In the genomic region with DNA sequence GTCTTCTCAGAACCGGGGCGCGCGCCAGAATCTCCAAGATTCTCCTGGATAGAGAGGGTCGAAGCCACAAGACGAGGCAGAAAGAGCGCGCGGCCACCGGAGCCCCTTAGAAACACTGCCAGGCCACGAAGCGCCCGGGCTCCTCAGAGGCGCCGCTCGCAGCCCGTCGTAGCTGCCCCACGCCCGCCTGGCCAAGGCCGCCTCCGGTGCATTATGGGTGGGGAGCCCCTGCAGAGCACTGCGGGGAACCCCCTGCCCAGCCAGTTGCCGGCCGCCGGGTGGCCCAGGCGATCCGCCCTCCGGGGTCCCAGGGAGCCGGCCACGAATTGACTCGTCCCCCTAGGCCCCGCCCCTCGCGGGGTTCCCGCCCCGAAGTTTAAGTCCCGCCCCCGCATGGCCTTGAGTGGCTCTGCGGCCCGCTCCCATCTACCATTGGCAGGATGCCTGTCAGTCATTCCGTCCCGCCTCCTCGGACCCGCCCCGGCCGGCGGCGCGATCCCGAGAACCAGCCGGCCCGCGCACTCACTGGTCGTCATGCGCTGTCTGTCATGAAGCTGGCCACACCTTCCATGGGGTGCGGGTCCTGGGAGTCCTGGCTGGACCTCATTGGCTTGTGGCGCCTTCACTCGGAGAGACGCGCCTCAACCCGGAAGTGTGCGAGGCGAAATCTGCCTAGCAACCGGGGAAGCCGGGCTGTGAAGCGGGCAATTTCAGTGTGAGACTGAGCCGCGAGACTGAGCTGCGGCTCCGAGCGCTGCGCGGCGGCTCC, we compare ENCODE assay signal across 1 cellular context.
TF ChIP-seq lines count a peak whose summit lies in the region.

No MANE protein-coding gene starts in this region.

TF ChIP-seq in HEK293, 187 proteins besides CTCF, POLR2A, EP300 and RAD21 (continued from another document):
- TF ChIP-seq ZBTB10 (tag by site-specific recombination; IDR thresholded peaks at IDR 0.05) (peak; percentile 51; the same call in 1 of the 2 replicates), ZXDB (tag by site-specific recombination; IDR thresholded peaks at IDR 0.05) (peak; percentile 100), ZSCAN30 (tag by site-specific recombination; IDR thresholded peaks at IDR 0.05) (peak; percentile 44; the same call in 1 of the 2 replicates), ZNF843 (tag by site-specific recombination; IDR thresholded peaks at IDR 0.05) (no peak), ZNF148 (tag by site-specific recombination; IDR thresholded peaks at IDR 0.05; ENCODE audit: borderline replicate concordance) (no peak), ZNF76 (tag by site-specific recombination; IDR thresholded peaks at IDR 0.05; ENCODE audit: borderline replicate concordance, low read depth) (peak; percentile 86), KLF8 (tag by site-specific recombination; IDR thresholded peaks at IDR 0.05) (peak; percentile 79), KLF1 (tag by site-specific recombination; IDR thresholded peaks at IDR 0.05) (0 out of 2 replicates have a peak, but pooled peaks have one; percentile 32), ZNF335 (tag by site-specific recombination; conservative IDR thresholded peaks at IDR 0.05) (peak; percentile 79), ZNF274 (IDR thresholded peaks at IDR 0.05; ENCODE audit: low read length) (no peak), ZNF274 (tag by site-specific recombination; IDR thresholded peaks at IDR 0.05; ENCODE audit: borderline replicate concordance) (no peak), ZFHX2 (tag by site-specific recombination; conservative IDR thresholded peaks at IDR 0.05) (0 out of 2 replicates have a peak, but pooled peaks have one; percentile 21), ZEB2 (tag by site-specific recombination; IDR thresholded peaks at IDR 0.05) (0 out of 2 replicates have a peak, but pooled peaks have one; percentile 44), GLIS1 (tag by site-specific recombination; IDR thresholded peaks at IDR 0.05) (peak; percentile 65), SP3 (tag by site-specific recombination; IDR thresholded peaks at IDR 0.05) (peak; percentile 99), ZNF561 (tag by site-specific recombination; IDR thresholded peaks at IDR 0.05; ENCODE audit: borderline replicate concordance) (peak; percentile 14; the same call in 1 of the 2 replicates), ZNF280D (tag by site-specific recombination; IDR thresholded peaks at IDR 0.05) (no peak), ZBTB8A (tag by site-specific recombination; IDR thresholded peaks at IDR 0.05) (peak; percentile 94), ZNF341 (tag by site-specific recombination; IDR thresholded peaks at IDR 0.05; ENCODE audit: low read depth) (peak; percentile 25; the same call in 1 of the 2 replicates)
- TF ChIP-seq, protein P1, sequence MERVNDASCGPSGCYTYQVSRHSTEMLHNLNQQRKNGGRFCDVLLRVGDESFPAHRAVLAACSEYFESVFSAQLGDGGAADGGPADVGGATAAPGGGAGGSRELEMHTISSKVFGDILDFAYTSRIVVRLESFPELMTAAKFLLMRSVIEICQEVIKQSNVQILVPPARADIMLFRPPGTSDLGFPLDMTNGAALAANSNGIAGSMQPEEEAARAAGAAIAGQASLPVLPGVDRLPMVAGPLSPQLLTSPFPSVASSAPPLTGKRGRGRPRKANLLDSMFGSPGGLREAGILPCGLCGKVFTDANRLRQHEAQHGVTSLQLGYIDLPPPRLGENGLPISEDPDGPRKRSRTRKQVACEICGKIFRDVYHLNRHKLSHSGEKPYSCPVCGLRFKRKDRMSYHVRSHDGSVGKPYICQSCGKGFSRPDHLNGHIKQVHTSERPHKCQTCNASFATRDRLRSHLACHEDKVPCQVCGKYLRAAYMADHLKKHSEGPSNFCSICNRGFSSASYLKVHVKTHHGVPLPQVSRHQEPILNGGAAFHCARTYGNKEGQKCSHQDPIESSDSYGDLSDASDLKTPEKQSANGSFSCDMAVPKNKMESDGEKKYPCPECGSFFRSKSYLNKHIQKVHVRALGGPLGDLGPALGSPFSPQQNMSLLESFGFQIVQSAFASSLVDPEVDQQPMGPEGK (tag by site-specific recombination; IDR thresholded peaks at IDR 0.05) = peak; percentile 58; the same call in 1 of the 2 replicates
- TF ChIP-seq, protein P2, sequence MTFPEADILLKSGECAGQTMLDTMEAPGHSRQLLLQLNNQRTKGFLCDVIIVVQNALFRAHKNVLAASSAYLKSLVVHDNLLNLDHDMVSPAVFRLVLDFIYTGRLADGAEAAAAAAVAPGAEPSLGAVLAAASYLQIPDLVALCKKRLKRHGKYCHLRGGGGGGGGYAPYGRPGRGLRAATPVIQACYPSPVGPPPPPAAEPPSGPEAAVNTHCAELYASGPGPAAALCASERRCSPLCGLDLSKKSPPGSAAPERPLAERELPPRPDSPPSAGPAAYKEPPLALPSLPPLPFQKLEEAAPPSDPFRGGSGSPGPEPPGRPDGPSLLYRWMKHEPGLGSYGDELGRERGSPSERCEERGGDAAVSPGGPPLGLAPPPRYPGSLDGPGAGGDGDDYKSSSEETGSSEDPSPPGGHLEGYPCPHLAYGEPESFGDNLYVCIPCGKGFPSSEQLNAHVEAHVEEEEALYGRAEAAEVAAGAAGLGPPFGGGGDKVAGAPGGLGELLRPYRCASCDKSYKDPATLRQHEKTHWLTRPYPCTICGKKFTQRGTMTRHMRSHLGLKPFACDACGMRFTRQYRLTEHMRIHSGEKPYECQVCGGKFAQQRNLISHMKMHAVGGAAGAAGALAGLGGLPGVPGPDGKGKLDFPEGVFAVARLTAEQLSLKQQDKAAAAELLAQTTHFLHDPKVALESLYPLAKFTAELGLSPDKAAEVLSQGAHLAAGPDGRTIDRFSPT (tag by site-specific recombination; IDR thresholded peaks at IDR 0.05) = peak; percentile 15; the same call in 1 of the 2 replicates
- TF ChIP-seq, protein P3, sequence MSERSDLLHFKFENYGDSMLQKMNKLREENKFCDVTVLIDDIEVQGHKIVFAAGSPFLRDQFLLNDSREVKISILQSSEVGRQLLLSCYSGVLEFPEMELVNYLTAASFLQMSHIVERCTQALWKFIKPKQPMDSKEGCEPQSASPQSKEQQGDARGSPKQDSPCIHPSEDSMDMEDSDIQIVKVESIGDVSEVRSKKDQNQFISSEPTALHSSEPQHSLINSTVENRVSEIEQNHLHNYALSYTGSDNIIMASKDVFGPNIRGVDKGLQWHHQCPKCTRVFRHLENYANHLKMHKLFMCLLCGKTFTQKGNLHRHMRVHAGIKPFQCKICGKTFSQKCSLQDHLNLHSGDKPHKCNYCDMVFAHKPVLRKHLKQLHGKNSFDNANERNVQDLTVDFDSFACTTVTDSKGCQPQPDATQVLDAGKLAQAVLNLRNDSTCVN (tag by site-specific recombination; optimal IDR thresholded peaks at IDR 0.05) = peak; percentile 93
